In genomic region chr14:42222924-42223471, GRCh38 we compare ENCODE assay signal across 8 cellular contexts.
A peak's percentile ranks its signal among the peaks of the same experiment; 100 is the strongest.
DNase-seq lines count a peak whose midpoint lies in the region; ATAC-seq and TF ChIP-seq lines count a peak whose summit lies in the region.

No MANE protein-coding gene starts in this region.

- no peaks in the 10 kb centered on the region for H3K9me3 ChIP-seq in neural progenitor cell (ENCODE audit: low read depth)

- H3K4me3 ChIP-seq in foreskin fibroblast (ENCODE audit: low read depth in 1 of 2, low read length in 2 of 2) = no peak overlapping the region
- H3K4me3 ChIP-seq in neural progenitor cell = no peak overlapping the region

- H3K9ac ChIP-seq in neural progenitor cell = no peak overlapping the region

- no peaks in the 10 kb centered on the region for H3K36me3 Mint-ChIP-seq in neural progenitor cell

- H3K27me3 Mint-ChIP-seq in neural progenitor cell (ENCODE audit: insufficient read depth, low read depth) = peaks cover 3% of the 10 kb centered on the region

- H3K4me3 Mint-ChIP-seq in neural progenitor cell = no peak overlapping the region

- H3K79me2 ChIP-seq in neural progenitor cell (ENCODE audit: low read depth) = no peaks in the 10 kb centered on the region

- no peaks in the 10 kb centered on the region for H3K27me3 ChIP-seq in neural progenitor cell

- no peak overlapping the region for H3K27ac Mint-ChIP-seq in neural progenitor cell

- DNase-seq in AG20443 (ENCODE audit: low spot score) (peak; percentile 74), GM19238 (ENCODE audit: insufficient read length, low spot score) (peak; percentile 12), NCI-H524 treated with DMSO at 0.1 percent for 48 hours (lab: John Stamatoyannopoulos, UW) (peak; percentile 100), foreskin fibroblast (peak; percentile 86 to 92), CD1c-positive myeloid dendritic cell (ENCODE audit: extremely low spot score) (no peak), COR-L47 (lab: John Stamatoyannopoulos, UW) (no peak), neural progenitor cell (ENCODE audit: low spot score) (no peak)

- no peaks in the 10 kb centered on the region for H3K4me1 Mint-ChIP-seq in neural progenitor cell

- H4K20me1 ChIP-seq in neural progenitor cell (ENCODE audit: low read depth) = no peaks in the 10 kb centered on the region

- ATAC-seq in HG03103 (IDR thresholded peaks at IDR 0.05; ENCODE audit: low read depth, unreplicated experiment) = peak; percentile 86

- H2AFZ ChIP-seq in neural progenitor cell (replicated peaks) = no peak overlapping the region

- H3K4me1 ChIP-seq in neural progenitor cell = no peaks in the 10 kb centered on the region

- H3K27ac ChIP-seq in neural progenitor cell = no peak overlapping the region

- H3K36me3 ChIP-seq in neural progenitor cell = no peaks in the 10 kb centered on the region

- TF ChIP-seq CTCF in foreskin fibroblast (IDR thresholded peaks at IDR 0.05; ENCODE audit: low read depth, low read length) (no peak), neural progenitor cell (IDR thresholded peaks at IDR 0.05) (no peak)

- H3F3A ChIP-seq in neural progenitor cell (ENCODE audit: low read depth) = no peaks in the 10 kb centered on the region

- no peaks in the 10 kb centered on the region for H3K9me3 Mint-ChIP-seq in neural progenitor cell

- H3K4me2 ChIP-seq in neural progenitor cell = no peak overlapping the region

Comparison
In these comparisons a context has a peak if more than half of its experiments do, and no peak if none do; other contexts are left out.
1. DNase-seq: peak in AG20443 (single experiment), GM19238 (single experiment), NCI-H524 treated with DMSO at 0.1 percent for 48 hours (single experiment) and foreskin fibroblast (2 of 2); none in CD1c-positive myeloid dendritic cell (single experiment), COR-L47 (single experiment) and neural progenitor cell (single experiment).